38 cellular contexts compared by ENCODE assay signal in the genomic region with DNA sequence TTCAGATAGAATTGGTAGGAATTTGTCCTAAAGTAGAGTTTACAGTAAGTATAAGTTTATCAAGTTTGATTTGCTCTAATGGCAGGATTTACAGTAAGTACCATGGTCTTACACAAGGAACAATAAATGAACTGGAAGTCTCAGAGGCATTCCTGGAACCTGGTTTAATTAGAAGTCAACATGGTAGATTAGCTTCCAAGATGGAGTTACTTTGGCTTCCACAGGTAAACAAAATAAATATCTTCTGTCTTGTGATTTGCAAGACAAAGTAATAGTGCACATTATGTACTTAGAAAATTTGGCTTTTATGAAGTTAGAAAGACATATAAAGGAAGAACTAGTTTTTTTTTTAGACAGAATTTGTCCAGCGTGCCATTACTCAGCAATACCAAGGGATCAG.
"Had no signal": no experiment of that assay in that cellular context is flagged by ENCODE, and none has a peak within 500 bp of the region (broad histone marks: within the 10 kb centered on the region; RNA-seq: fewer than 3 reads in every experiment).

No MANE protein-coding gene starts in this region.

- ATAC-seq: activated naive CD4-positive, alpha-beta T cell treated with anti-CD3 and anti-CD28 coated beads, Interleukin-2, amount 50 U/mL, for 72 hours; activated naive CD8-positive, alpha-beta T cell treated with anti-CD3 and anti-CD28 coated beads, Interleukin-2, amount 50 U/mL, for 24 hours; activated T-cell treated with anti-CD3 and anti-CD28 coated beads, Interleukin-2, amount 50 U/mL, for 4 hours; activated T-cell treated with anti-CD3 and anti-CD28 coated beads, Interleukin-2, amount 50 U/mL, for 72 hours; activated T-helper 17 cell treated with anti-CD3 and anti-CD28 coated beads, Interleukin-2, amount 50 U/mL, for 72 hours; body of pancreas had no signal

- H3K4me3 Mint-ChIP-seq: activated naive CD4-positive, alpha-beta T cell treated with anti-CD3 and anti-CD28 coated beads, Interleukin-2, amount 10 ng/mL, durations not matched to agents 7 days and 5 days; activated naive CD4-positive, alpha-beta T cell treated with anti-CD3 and anti-CD28 coated beads, Interleukin-2, amount 50 U/mL, for 24 hours; activated naive CD8-positive, alpha-beta T cell; activated naive CD8-positive, alpha-beta T cell treated with anti-CD3 and anti-CD28 coated beads for 36 hours; activated naive CD8-positive, alpha-beta T cell treated with anti-CD3 and anti-CD28 coated beads, Interleukin-2, amount 10 ng/mL, durations not matched to agents 7 days and 5 days; activated naive CD8-positive, alpha-beta T cell treated with anti-CD3 and anti-CD28 coated beads, Interleukin-2, amount 50 U/mL, for 24 hours; activated T-cell treated with anti-CD3 and anti-CD28 coated beads, Interleukin-2, amount 50 U/mL, for 24 hours; activated T-cell treated with anti-CD3 and anti-CD28 coated beads, Interleukin-2, amount 50 U/mL, for 4 hours; activated T-cell treated with anti-CD3 and anti-CD28 coated beads, Interleukin-2, amount 50 U/mL, for 72 hours; activated T-helper 1 cell treated with anti-CD3 and anti-CD28 coated beads, Interleukin-12 subunit alpha, Interleukin-12 subunit beta, Interleukin-2, Interleukin-4 antibody, amounts not matched to agents 30 ng/mL and 10 ng/mL and 1 ng/mL, durations not matched to agents 14 hours and 24 hours and 36 hours; activated T-helper 17 cell treated with anti-CD3 and anti-CD28 coated beads, Interleukin-2, amount 50 U/mL, for 72 hours; brain; central memory CD8-positive, alpha-beta T cell had no signal

- H3K4me1 Mint-ChIP-seq: activated naive CD4-positive, alpha-beta T cell treated with anti-CD3 and anti-CD28 coated beads, Interleukin-2, amount 10 ng/mL, durations not matched to agents 7 days and 5 days; activated naive CD4-positive, alpha-beta T cell treated with anti-CD3 and anti-CD28 coated beads, Interleukin-2, amount 50 U/mL, for 24 hours; activated naive CD8-positive, alpha-beta T cell treated with anti-CD3 and anti-CD28 coated beads for 36 hours; activated naive CD8-positive, alpha-beta T cell treated with anti-CD3 and anti-CD28 coated beads, Interleukin-2, amount 10 ng/mL, durations not matched to agents 7 days and 5 days; activated naive CD8-positive, alpha-beta T cell treated with anti-CD3 and anti-CD28 coated beads, Interleukin-2, amount 50 U/mL, for 24 hours; activated T-helper 17 cell treated with anti-CD3 and anti-CD28 coated beads, Interleukin-2, amount 50 U/mL, for 72 hours; brain; central memory CD8-positive, alpha-beta T cell had no signal

- H3K9me3 Mint-ChIP-seq: activated naive CD4-positive, alpha-beta T cell treated with anti-CD3 and anti-CD28 coated beads, Interleukin-2, amount 10 ng/mL, durations not matched to agents 7 days and 5 days; activated naive CD4-positive, alpha-beta T cell treated with anti-CD3 and anti-CD28 coated beads, Interleukin-2, amount 50 U/mL, for 24 hours; activated naive CD8-positive, alpha-beta T cell treated with anti-CD3 and anti-CD28 coated beads for 36 hours; activated naive CD8-positive, alpha-beta T cell treated with anti-CD3 and anti-CD28 coated beads, Interleukin-2, amount 50 U/mL, for 24 hours; activated T-cell treated with anti-CD3 and anti-CD28 coated beads, Interleukin-2, amount 50 U/mL, for 24 hours; activated T-cell treated with anti-CD3 and anti-CD28 coated beads, Interleukin-2, amount 50 U/mL, for 4 hours; activated T-cell treated with anti-CD3 and anti-CD28 coated beads, Interleukin-2, amount 50 U/mL, for 72 hours; activated T-helper 1 cell treated with anti-CD3 and anti-CD28 coated beads, Interleukin-12 subunit alpha, Interleukin-12 subunit beta, Interleukin-2, Interleukin-4 antibody, amounts not matched to agents 30 ng/mL and 10 ng/mL and 1 ng/mL, durations not matched to agents 14 hours and 24 hours and 36 hours; central memory CD8-positive, alpha-beta T cell had no signal

- H3K36me3 Mint-ChIP-seq: activated naive CD4-positive, alpha-beta T cell treated with anti-CD3 and anti-CD28 coated beads, Interleukin-2, amount 10 ng/mL, durations not matched to agents 7 days and 5 days; activated naive CD4-positive, alpha-beta T cell treated with anti-CD3 and anti-CD28 coated beads, Interleukin-2, amount 50 U/mL, for 24 hours; activated naive CD4-positive, alpha-beta T cell treated with anti-CD3 and anti-CD28 coated beads, Interleukin-2, amount 50 U/mL, for 72 hours; activated naive CD8-positive, alpha-beta T cell; activated naive CD8-positive, alpha-beta T cell treated with anti-CD3 and anti-CD28 coated beads for 36 hours; activated naive CD8-positive, alpha-beta T cell treated with anti-CD3 and anti-CD28 coated beads, Interleukin-2, amount 10 ng/mL, durations not matched to agents 7 days and 5 days; brain had no signal

- H3K36me3 ChIP-seq: adrenal gland, ascending aorta, brain microvascular endothelial cell, breast epithelium, cardiac muscle cell had no signal

- H3K27ac Mint-ChIP-seq: activated naive CD4-positive, alpha-beta T cell treated with anti-CD3 and anti-CD28 coated beads, Interleukin-2, amount 10 ng/mL, durations not matched to agents 7 days and 5 days; activated naive CD4-positive, alpha-beta T cell treated with anti-CD3 and anti-CD28 coated beads, Interleukin-2, amount 50 U/mL, for 24 hours; activated naive CD8-positive, alpha-beta T cell; activated naive CD8-positive, alpha-beta T cell treated with anti-CD3 and anti-CD28 coated beads for 36 hours; activated naive CD8-positive, alpha-beta T cell treated with anti-CD3 and anti-CD28 coated beads, Interleukin-2, amount 10 ng/mL, durations not matched to agents 7 days and 5 days; activated naive CD8-positive, alpha-beta T cell treated with anti-CD3 and anti-CD28 coated beads, Interleukin-2, amount 50 U/mL, for 24 hours; activated T-cell treated with anti-CD3 and anti-CD28 coated beads, Interleukin-2, amount 50 U/mL, for 24 hours; activated T-cell treated with anti-CD3 and anti-CD28 coated beads, Interleukin-2, amount 50 U/mL, for 72 hours; activated T-helper 1 cell treated with anti-CD3 and anti-CD28 coated beads, Interleukin-12 subunit alpha, Interleukin-12 subunit beta, Interleukin-2, Interleukin-4 antibody, amounts not matched to agents 30 ng/mL and 10 ng/mL and 1 ng/mL, durations not matched to agents 14 hours and 24 hours and 36 hours; activated T-helper 17 cell treated with anti-CD3 and anti-CD28 coated beads, Interleukin-2, amount 50 U/mL, for 72 hours; activated T-helper 2 cell treated with anti-CD3 and anti-CD28 coated beads, Interferon-gamma antibody, Interleukin-2, Interleukin-4, amounts not matched to agents 10 μg/mL and 5 μg/mL and 100 μg/mL, durations not matched to agents 14 hours and 24 hours and 36 hours; brain had no signal

- DNase-seq: activated effector memory CD4-positive, alpha-beta T cell treated with anti-CD3 and anti-CD28 coated beads, Interleukin-2, amount 50 U/mL, for 16 hours; activated effector memory CD4-positive, alpha-beta T cell treated with Interleukin-2 at 50 U/mL for 16 hours; activated gamma-delta T cell; activated gamma-delta T cell treated with Interleukin-2 at 50 U/mL for 16 hours; activated naive CD4-positive, alpha-beta T cell; activated naive CD4-positive, alpha-beta T cell treated with anti-CD3 and anti-CD28 coated beads, Interleukin-2, amount 10 ng/mL, durations not matched to agents 7 days and 5 days; activated naive CD4-positive, alpha-beta T cell treated with anti-CD3 and anti-CD28 coated beads, Interleukin-2, amount 50 U/mL, for 16 hours; activated naive CD4-positive, alpha-beta T cell treated with Interleukin-2 at 50 U/mL for 16 hours; activated naive CD8-positive, alpha-beta T cell treated with anti-CD3 and anti-CD28 coated beads for 36 hours; activated naive CD8-positive, alpha-beta T cell treated with anti-CD3 and anti-CD28 coated beads, Interleukin-2, amount 10 ng/mL, durations not matched to agents 7 days and 5 days; activated naive CD8-positive, alpha-beta T cell treated with anti-CD3 and anti-CD28 coated beads, Interleukin-2, amount 50 U/mL, for 24 hours; activated T-cell treated with anti-CD3 and anti-CD28 coated beads, Interleukin-2, amount 50 U/mL, for 1 hour; activated T-cell treated with anti-CD3 and anti-CD28 coated beads, Interleukin-2, amount 50 U/mL, for 24 hours; activated T-cell treated with anti-CD3 and anti-CD28 coated beads, Interleukin-2, amount 50 U/mL, for 4 hours; activated T-cell treated with anti-CD3 and anti-CD28 coated beads, Interleukin-2, amount 50 U/mL, for 48 hours; activated T-cell treated with anti-CD3 and anti-CD28 coated beads, Interleukin-2, amount 50 U/mL, for 72 hours; adrenal gland; amniotic stem cell; amygdala; anterior cingulate cortex; aorta; body of pancreas; brain microvascular endothelial cell; caudate nucleus; central memory CD4-positive, alpha-beta T cell; cerebellar nuclear complex had no signal

- H3K27me3 ChIP-seq: adrenal gland, ascending aorta, body of pancreas, brain microvascular endothelial cell, breast epithelium, cardiac muscle cell had no signal

- H3K4me3 ChIP-seq: adrenal gland, ascending aorta, body of pancreas, breast epithelium, cardiac muscle cell had no signal

- FAIRE-seq: bronchial epithelial cell had no signal

- H3K27ac ChIP-seq: adrenal gland, ascending aorta, body of pancreas, brain microvascular endothelial cell, breast epithelium, cardiac muscle cell had no signal

- H3K9me3 ChIP-seq: adrenal gland, ascending aorta, body of pancreas, breast epithelium had no signal

- H3K27me3 Mint-ChIP-seq: activated naive CD4-positive, alpha-beta T cell treated with anti-CD3 and anti-CD28 coated beads, Interleukin-2, amount 10 ng/mL, durations not matched to agents 7 days and 5 days; activated naive CD8-positive, alpha-beta T cell; activated naive CD8-positive, alpha-beta T cell treated with anti-CD3 and anti-CD28 coated beads, Interleukin-2, amount 10 ng/mL, durations not matched to agents 7 days and 5 days; activated naive CD8-positive, alpha-beta T cell treated with anti-CD3 and anti-CD28 coated beads, Interleukin-2, amount 50 U/mL, for 24 hours; central memory CD8-positive, alpha-beta T cell had no signal

- H3K4me1 ChIP-seq: adrenal gland, ascending aorta, body of pancreas, breast epithelium had no signal
